In genomic region chr2:36492216-36492945, GRCh38 we compare ENCODE assay signal across 15 cellular contexts.
DNase-seq lines count a peak whose midpoint lies in the region; ATAC-seq and TF ChIP-seq lines count a peak whose summit lies in the region.
"Had no signal": no experiment of that assay in that cellular context is flagged by ENCODE, and none has a peak within 500 bp of the region (broad histone marks: within the 10 kb centered on the region; RNA-seq: fewer than 3 reads in every experiment).

No MANE protein-coding gene starts in this region.

- H3K27ac Mint-ChIP-seq in Caco-2 (ENCODE audit: unreplicated experiment) = peak overlapping the region; percentile 92

- TF ChIP-seq EP300 in esophagus muscularis mucosa (IDR thresholded peaks at IDR 0.05) = no peak

- CTCF ChIA-PET in Caco-2 (lab: Charles Lee) = interaction anchor here (0.9 to 1.2 kb wide), 2 partner anchors 15 to 33 kb away, joined by 3 to 6 read pairs; no protein-coding TSS in a partner anchor

- H3K9me3 ChIP-seq in Caco-2 = no peaks in the 10 kb centered on the region
- H3K9me3 ChIP-seq in esophagus muscularis mucosa = no peaks in the 10 kb centered on the region
- H3K9me3 ChIP-seq: upper lobe of right lung had no signal

- intact Hi-C loops in Caco-2 (cut with micrococcal nuclease; ENCODE audit: unreplicated experiment) = loop anchor here (1.0 kb wide), 2 partner anchors 10 kb away; no protein-coding TSS in a partner anchor
- intact Hi-C loops in esophagus muscularis mucosa (cut with DNase I) = no loop called here

- BruUV-seq in Caco-2 (replicated peaks; lab: Mats Ljungman, UMichigan) = no TSS peak

- H3K4me3 ChIP-seq in Caco-2 (ENCODE audit: low read depth, low read length) (no peak overlapping the region), esophagus muscularis mucosa (no peak overlapping the region), rectal smooth muscle tissue (ENCODE audit: low read length) (no peak overlapping the region)
- H3K4me3 ChIP-seq: upper lobe of right lung had no signal

- POLR2A ChIA-PET in Caco-2 (lab: Charles Lee) = interaction anchor here (0.9 to 1.2 kb wide), 2 partner anchors 8 to 9 kb away, joined by 3 read pairs; no protein-coding TSS in a partner anchor

- peaks cover 56% of the 10 kb centered on the region for H3K4me1 Mint-ChIP-seq in Caco-2 (ENCODE audit: low read depth, unreplicated experiment)

- H3K27me3 ChIP-seq in Caco-2 (replicated peaks; ENCODE audit: control insufficient read depth, insufficient read depth, low read length) (no peaks in the 10 kb centered on the region), esophagus muscularis mucosa (no peaks in the 10 kb centered on the region), rectal smooth muscle tissue (ENCODE audit: control insufficient read depth, insufficient read depth, low read length) (no peaks in the 10 kb centered on the region)
- H3K27me3 ChIP-seq: upper lobe of right lung had no signal

- no peak for TF ChIP-seq POLR2A in esophagus muscularis mucosa (IDR thresholded peaks at IDR 0.05; ENCODE audit: low read depth)

- peaks cover 1% of the 10 kb centered on the region; the same call in 1 of the 2 replicates for H3K36me3 ChIP-seq in Caco-2 (ENCODE audit: control insufficient read depth, insufficient read depth, low read length)
- H3K36me3 ChIP-seq in esophagus muscularis mucosa = peaks cover 0 to 9% (median 4%) of the 10 kb centered on the region in 4 donors
- no peaks in the 10 kb centered on the region for H3K36me3 ChIP-seq in rectal smooth muscle tissue (ENCODE audit: control insufficient read depth, insufficient read depth, low read length)
- H3K36me3 ChIP-seq: upper lobe of right lung had no signal

- peaks cover 90% of the 10 kb centered on the region for H3K36me3 Mint-ChIP-seq in Caco-2 (ENCODE audit: insufficient read depth, unreplicated experiment)

- WGBS in esophagus muscularis mucosa = 40% methylated on average over 6 of the region's 6 CpGs

- ATAC-seq in GM18868 (IDR thresholded peaks at IDR 0.05; ENCODE audit: unreplicated experiment) (no peak), GM18511 (IDR thresholded peaks at IDR 0.05; ENCODE audit: unreplicated experiment) (no peak)
- ATAC-seq: upper lobe of right lung had no signal

- no peak overlapping the region for H3K9ac ChIP-seq in rectal smooth muscle tissue (ENCODE audit: low read length)

- H3K4me1 ChIP-seq in Caco-2 (peaks cover 97% of the 10 kb centered on the region), esophagus muscularis mucosa (peaks cover 29 to 78% (median 58%) of the 10 kb centered on the region in 4 donors), rectal smooth muscle tissue (ENCODE audit: control insufficient read depth, insufficient read depth, low read length) (peaks cover 15% of the 10 kb centered on the region)

- H3K4me3 Mint-ChIP-seq in Caco-2 (ENCODE audit: unreplicated experiment) = peak overlapping the region; percentile 50

- DNase-seq in Caco-2 (peak; percentile 71 to 79), RPMI7951 (ENCODE audit: low read depth) (peak; percentile 19), esophagus muscularis mucosa (ENCODE audit: extremely low spot score) (no peak), OCI-M1 (lab: John Stamatoyannopoulos, UW) (no peak), MV-4-11 (lab: John Stamatoyannopoulos, UW) (no peak)
- DNase-seq: activated naive CD4-positive, alpha-beta T cell; DMS153; left cardiac atrium; NCI-H146; NCI-H526 treated with DMSO at 0.1 percent for 48 hours; stimulated activated CD4-positive, alpha-beta T cell treated with anti-CD3 and anti-CD28 coated beads, Interleukin-12 subunit alpha, Interleukin-12 subunit beta, amount 100 ng/mL, for 4 hours; upper lobe of right lung had no signal

- TF ChIP-seq CTCF in Caco-2 (IDR thresholded peaks at IDR 0.05; ENCODE audit: insufficient read depth in 1 of 2, low read depth in 1 of 2, low read length in 1 of 2, severe bottlenecking in 1 of 2, unreplicated experiment in 1 of 2) = no peak
- TF ChIP-seq CTCF in esophagus muscularis mucosa (IDR thresholded peaks at IDR 0.05) = no peak

- H3K27me3 Mint-ChIP-seq in Caco-2 (ENCODE audit: insufficient read depth, unreplicated experiment) = no peaks in the 10 kb centered on the region

- H3K27ac ChIP-seq in esophagus muscularis mucosa (replicated peaks in 1 of 4) = peak overlapping the region; percentile 60 to 85 (median 69)
- H3K27ac ChIP-seq in rectal smooth muscle tissue (ENCODE audit: low read depth, low read length) = peak overlapping the region; percentile 31
- H3K27ac ChIP-seq: upper lobe of right lung had no signal

- no peaks in the 10 kb centered on the region for H3K9me3 Mint-ChIP-seq in Caco-2 (ENCODE audit: unreplicated experiment)

Comparison
In these comparisons a context has a peak if more than half of its experiments do, and no peak if none do; other contexts are left out.
1. DNase-seq: peak in Caco-2 (2 of 2) and RPMI7951 (single experiment); none in esophagus muscularis mucosa (single experiment), OCI-M1 (single experiment) and MV-4-11 (single experiment).